ENCODE assay signal across 18 cellular contexts in genomic region chr18:3055201-3055600, GRCh38.
DNase-seq lines count a peak whose midpoint lies in the region; TF ChIP-seq lines count a peak whose summit lies in the region.
"Had no signal": no experiment of that assay in that cellular context is flagged by ENCODE, and none has a peak within 500 bp of the region (broad histone marks: within the 10 kb centered on the region; RNA-seq: fewer than 3 reads in every experiment).

No MANE protein-coding gene starts in this region.

- TF ChIP-seq CTCF in choroid plexus epithelial cell (conservative IDR thresholded peaks at IDR 0.05; ENCODE audit: low read depth, low read length): no peak

- H3K9me3 Mint-ChIP-seq in T-helper 2 cell treated with Interferon-gamma antibody and Interleukin-4, amounts not matched to agents 5 μg/mL and 100 μg/mL, for 36 hours: peaks cover 17% of the 10 kb centered on the region

- peaks cover 17% of the 10 kb centered on the region for H3K36me3 Mint-ChIP-seq in T-helper 2 cell treated with Interferon-gamma antibody and Interleukin-4, amounts not matched to agents 5 μg/mL and 100 μg/mL, for 36 hours (ENCODE audit: low read depth)

- H3K4me1 Mint-ChIP-seq in T-helper 2 cell treated with Interferon-gamma antibody and Interleukin-4, amounts not matched to agents 5 μg/mL and 100 μg/mL, for 36 hours (ENCODE audit: low read depth): peaks cover 38% of the 10 kb centered on the region

- no peak for DNase-seq in T-helper 2 cell treated with Interferon-gamma antibody and Interleukin-4, amounts not matched to agents 5 μg/mL and 100 μg/mL, for 36 hours (ENCODE audit: low spot score)
- no peak for DNase-seq in T-helper 2 cell
- DNase-seq in choroid plexus epithelial cell (ENCODE audit: low read depth): peak; percentile 43
- peak; percentile 40 for DNase-seq in iris pigment epithelial cell (ENCODE audit: low read depth)
- peak; percentile 4 for DNase-seq in skeletal muscle cell (ENCODE audit: low read depth)
- DNase-seq in Kasumi-1 (lab: John Stamatoyannopoulos, UW): no peak
- no peak for DNase-seq in NOMO-1 treated with dmso at 0.1 percent for 144 hours (lab: John Stamatoyannopoulos, UW; ENCODE audit: unreplicated experiment)
- DNase-seq in kidney glomerular epithelial cell (lab: John Stamatoyannopoulos, UW): no peak
- DNase-seq: COR-L47, DND-41, H7, NCI-H1417, NCI-H1694 treated with DMSO at 0.1 percent for 48 hours, NCI-H2081 treated with DMSO at 0.1 percent for 48 hours, NCI-H2171 treated with DMSO at 0.1 percent for 48 hours, NCI-H524 treated with DMSO at 0.1 percent for 48 hours, NCI-H82 had no signal

- no peak overlapping the region for H3K4me3 Mint-ChIP-seq in T-helper 2 cell treated with Interferon-gamma antibody and Interleukin-4, amounts not matched to agents 5 μg/mL and 100 μg/mL, for 36 hours

- H3K27ac Mint-ChIP-seq in T-helper 2 cell treated with Interferon-gamma antibody and Interleukin-4, amounts not matched to agents 5 μg/mL and 100 μg/mL, for 36 hours: peak overlapping the region; percentile 19

- no peak overlapping the region for H3K4me3 ChIP-seq in choroid plexus epithelial cell (ENCODE audit: low read depth, low read length)
- no peak overlapping the region for H3K4me3 ChIP-seq in skeletal muscle cell (ENCODE audit: low read depth, low read length)
- H3K4me3 ChIP-seq: SJSA1 had no signal

- H3K27me3 Mint-ChIP-seq in T-helper 2 cell treated with Interferon-gamma antibody and Interleukin-4, amounts not matched to agents 5 μg/mL and 100 μg/mL, for 36 hours (ENCODE audit: low read depth): no peaks in the 10 kb centered on the region

Comparison
In these comparisons a context has a peak if more than half of its experiments do, and no peak if none do; other contexts are left out.
1. DNase-seq: peak in choroid plexus epithelial cell (single experiment), iris pigment epithelial cell (single experiment) and skeletal muscle cell (single experiment); none in T-helper 2 cell treated with Interferon-gamma antibody and Interleukin-4, amounts not matched to agents 5 μg/mL and 100 μg/mL, for 36 hours (single experiment), T-helper 2 cell (0 of 5), Kasumi-1 (0 of 2), NOMO-1 treated with dmso at 0.1 percent for 144 hours (single experiment) and kidney glomerular epithelial cell (single experiment).